ENCODE assay signal across 8 cellular contexts in genomic region chr2:131492015-131492417, GRCh38. TPM values are rescaled to one million over a fixed set of nuclear protein-coding genes. Genes with fewer than 3 reads are reported as not detected.
A peak's percentile ranks its signal among the peaks of the same experiment; 100 is the strongest.
DNase-seq lines count a peak whose midpoint lies in the region; ATAC-seq, FAIRE-seq and TF ChIP-seq lines count a peak whose summit lies in the region.
"Not testable (repeated sequence)": the region's sequence is repeated elsewhere in the genome, so short reads cannot be mapped to it uniquely, and the experiment has no call there.

A gene with protein sequence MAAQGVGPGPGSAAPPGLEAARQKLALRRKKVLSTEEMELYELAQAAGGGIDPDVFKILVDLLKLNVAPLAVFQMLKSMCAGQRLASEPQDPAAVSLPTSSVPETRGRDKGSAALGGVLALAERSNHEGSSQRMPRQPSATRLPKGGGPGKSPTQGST (minus strand): TSS chr2:131492397. CDS start chr2:131492376, 21 bp downstream.

- not testable (repeated sequence) for BruUV-seq in PC-3 (replicated peaks; lab: Mats Ljungman, UMichigan)

- H3F3A ChIP-seq in PC-3 (ENCODE audit: low read length, unreplicated experiment), result not testable (repeated sequence)

- intact Hi-C loops in CD14-positive monocyte (cut with micrococcal nuclease), result not testable (repeated sequence)
- intact Hi-C loops in PC-3 (cut with micrococcal nuclease), result loop anchor here (5.0 kb wide), 2 partner anchors 35 to 385 kb away; partner anchors contain the start of genes CCDC74A and PLEKHB2

- FAIRE-seq in small intestine (lab: Jason Lieb, UNC), result not testable (repeated sequence)

- peak within 1 kb of the TSS; percentile 95 for H3K4me2 ChIP-seq in PC-3 (ENCODE audit: low read length)

- CTCF ChIA-PET in PC-3 (lab: Charles Lee), result interaction anchor here (0.6 kb wide), 1 partner anchor 180 kb away, joined by 3 read pairs; no protein-coding TSS in a partner anchor

- not testable (repeated sequence) for H3K27me3 ChIP-seq in PC-3 (ENCODE audit: low read length); adipocyte (replicated peaks; ENCODE audit: control insufficient read depth, insufficient read depth, low read length); small intestine (ENCODE audit: control insufficient read depth in 2 of 2, insufficient read depth in 2 of 2, low read length in 2 of 2)

- H3K4me3 Mint-ChIP-seq in CD14-positive monocyte, result peak within 1 kb of the TSS; percentile 94 to 98

- H4K20me1 ChIP-seq in PC-3 (ENCODE audit: low read length), result peaks cover 10% of the 10 kb centered on the region; the same call in 1 of the 2 replicates

- WGBS in mesodermal cell (ENCODE audit: insufficient coverage in 2 of 2), 2 experiments, result 0 to 2% methylated on average over 43 to 46 of the region's 53 CpGs
- 0% methylated on average over 27 to 53 of the region's 53 CpGs for WGBS in small intestine, 3 donors

- peak; percentile 11 for ATAC-seq in GM19438 (IDR thresholded peaks at IDR 0.05; ENCODE audit: low read depth, unreplicated experiment)
- peak; percentile 4 for ATAC-seq in HG03060 (IDR thresholded peaks at IDR 0.05; ENCODE audit: low read depth, unreplicated experiment)
- peak; percentile 2 for ATAC-seq in PC-3

- H2AFZ ChIP-seq in PC-3 (ENCODE audit: low read length), result peak within 1 kb of the TSS; percentile 72

- H3K9me3 ChIP-seq in PC-3 (ENCODE audit: low read length); adipocyte (ENCODE audit: control insufficient read depth, low read length); mesodermal cell (ENCODE audit: control insufficient read depth, low read length); small intestine (ENCODE audit: control insufficient read depth, low read depth): not testable (repeated sequence)

- POLR2A ChIA-PET in PC-3 (lab: Charles Lee; ENCODE audit: unreplicated experiment), result not testable (repeated sequence)

- H3K36me3 ChIP-seq in PC-3 (ENCODE audit: low read depth, low read length); adipocyte (ENCODE audit: control insufficient read depth, insufficient read depth, low read length, severe bottlenecking); small intestine (ENCODE audit: control insufficient read depth in 2 of 2, insufficient read depth in 2 of 2, low read length in 2 of 2): not testable (repeated sequence)
- H3K36me3 ChIP-seq in mesodermal cell (ENCODE audit: control insufficient read depth, insufficient read depth, low read length), result peaks cover 31% of the 10 kb centered on the region

- H3K4me1 Mint-ChIP-seq in CD14-positive monocyte, result peaks cover 30% of the 10 kb centered on the region

- peak within 1 kb of the TSS; percentile 89 to 95 (median 94) for H3K27ac Mint-ChIP-seq in CD14-positive monocyte

- H3K79me2 ChIP-seq in PC-3 (ENCODE audit: low read length), result peaks cover 84% of the 10 kb centered on the region

- TF ChIP-seq CTCF in CD14-positive monocyte (IDR thresholded peaks at IDR 0.05); PC-3 (conservative IDR thresholded peaks at IDR 0.05; ENCODE audit: low read depth, low read length): not testable (repeated sequence)

- H3K36me3 Mint-ChIP-seq in CD14-positive monocyte, result not testable (repeated sequence)

- H3K27ac ChIP-seq in PC-3 (ENCODE audit: low read length) (peak within 1 kb of the TSS; percentile 76), mesodermal cell (ENCODE audit: low read depth, low read length, severe bottlenecking) (peak within 1 kb of the TSS; percentile 82), small intestine (ENCODE audit: low read depth in 1 of 2, low read length in 1 of 2) (peak within 1 kb of the TSS; percentile 98)

- H3K9me2 ChIP-seq in PC-3 (replicated peaks; ENCODE audit: low read length), result not testable (repeated sequence)

- DNase-seq in CD14-positive monocyte (ENCODE audit: low spot score); PC-3; adipocyte (ENCODE audit: low read depth); small intestine: not testable (repeated sequence)
- peak; percentile 1 for DNase-seq in fibroblast of peridontal ligament (ENCODE audit: extremely low read depth)

- H3K9me3 Mint-ChIP-seq in CD14-positive monocyte, result not testable (repeated sequence)

- peak within 1 kb of the TSS; percentile 97 for H3K4me3 ChIP-seq in PC-3 (ENCODE audit: low read length)
- H3K4me3 ChIP-seq in adipocyte (ENCODE audit: low read length), result peak within 1 kb of the TSS; percentile 98
- H3K4me3 ChIP-seq in mesodermal cell (ENCODE audit: extremely low read depth, insufficient read depth, low read length, poor library complexity, severe bottlenecking), result peak within 1 kb of the TSS; percentile 96
- peak within 1 kb of the TSS; percentile 69 to 94 for H3K4me3 ChIP-seq in small intestine (ENCODE audit: low read depth in 1 of 2, low read length in 2 of 2)

- H3K27me3 Mint-ChIP-seq in CD14-positive monocyte (ENCODE audit: low read depth in 3 of 3), result not testable (repeated sequence)

- not testable (repeated sequence) for H3K4me1 ChIP-seq in PC-3 (ENCODE audit: insufficient read depth, low read length); adipocyte (ENCODE audit: control insufficient read depth, insufficient read depth, low read length); mesodermal cell (ENCODE audit: control insufficient read depth, insufficient read depth, low read length, poor library complexity, severe bottlenecking); small intestine (ENCODE audit: control insufficient read depth in 2 of 2, insufficient read depth in 1 of 2, low read depth in 1 of 2, low read length in 1 of 2)

- peak within 1 kb of the TSS; percentile 99 for H3K9ac ChIP-seq in PC-3 (ENCODE audit: low read length)
- peak within 1 kb of the TSS; percentile 93 for H3K9ac ChIP-seq in adipocyte (ENCODE audit: low read length)

RNA-seq across cellular contexts. Expression of the gene that starts here (rescaled TPM):
- 10 to 100 TPM; 13.6 to 26.0 TPM for polyA plus RNA-seq in CD14-positive monocyte
- 202 and 223 TPM in 2 replicates for total RNA-seq in PC-3 (2014; rRNA removed)
- polyA plus RNA-seq in mesodermal cell (2013, experiment 1 of 2), result 117 TPM
- 92.9 TPM for polyA plus RNA-seq in mesodermal cell (2013, experiment 2 of 2)
- 100 to 1,000 TPM; 148 to 176 (median 175) TPM for polyA plus RNA-seq in small intestine

Comparison
In these comparisons a context has a peak if more than half of its experiments do, and no peak if none do; other contexts are left out.
1. RNA of the gene that starts here (polyA plus RNA-seq): 148 to 176 TPM in small intestine; 13.6 to 26.0 TPM in CD14-positive monocyte; every median in the first group is over 4 times any median in the second.
2. Peak in every context shown above with its lines, with median percentiles within 50 percentile points of each other: ATAC-seq, H3K27ac ChIP-seq and H3K4me3 ChIP-seq.